ENCODE assay signal across 8 cellular contexts in the genomic region with DNA sequence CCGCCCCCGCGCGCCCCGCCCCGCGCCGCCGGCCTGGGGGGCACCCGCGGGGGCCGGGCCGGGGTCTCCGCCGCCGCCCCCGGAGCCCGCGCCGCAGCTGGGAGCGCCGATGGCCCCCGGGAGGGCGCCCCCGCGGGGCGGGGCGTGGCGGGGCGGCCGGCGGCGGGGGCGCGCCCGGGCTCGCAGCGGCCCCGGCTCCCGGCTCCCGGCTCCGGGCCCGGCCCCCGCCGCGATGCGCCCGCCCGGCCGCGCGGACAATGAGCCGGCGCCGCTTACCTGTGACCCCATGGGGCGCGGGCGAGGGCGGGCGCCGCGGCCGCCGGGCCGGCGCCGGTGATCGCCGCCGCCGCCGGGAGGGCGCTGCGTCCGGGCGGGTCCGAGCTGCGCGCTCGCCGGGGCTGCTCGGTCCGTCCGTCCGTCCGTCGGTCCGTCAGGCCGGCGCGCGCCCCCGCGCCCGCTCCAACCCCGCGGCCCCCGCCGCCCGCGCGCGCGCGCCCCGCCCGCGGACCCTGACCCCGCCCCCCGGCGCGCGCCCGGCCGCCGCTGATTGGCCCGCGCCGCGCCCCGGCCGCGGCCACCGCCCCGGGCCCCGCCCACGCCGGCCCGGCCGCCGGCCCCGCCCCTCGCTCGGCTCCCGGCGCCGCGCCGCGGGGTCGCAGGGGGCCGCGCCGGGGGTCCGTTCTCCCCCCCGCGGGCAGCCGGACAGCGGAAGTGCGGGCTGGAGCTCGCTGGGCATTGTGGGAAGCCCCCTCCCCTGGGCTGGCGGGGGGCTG. TPM values are rescaled to one million over a fixed set of nuclear protein-coding genes. Genes with fewer than 3 reads are reported as not detected.
DNase-seq lines count a peak whose midpoint lies in the region; ATAC-seq, FAIRE-seq and TF ChIP-seq lines count a peak whose summit lies in the region.

Gene ZBTB46 (minus strand): TSS at position 444 of the 773 bp plus-strand sequence. CDS start 40,507 bp downstream, outside the sequence.

- TF ChIP-seq CTCF in D721Med (IDR thresholded peaks at IDR 0.05; ENCODE audit: insufficient read depth, missing control alignments) (no peak), bronchial epithelial cell (IDR thresholded peaks at IDR 0.05; ENCODE audit: insufficient read depth, low read length, severe bottlenecking) (no peak), kidney epithelial cell (IDR thresholded peaks at IDR 0.05; ENCODE audit: insufficient read depth, low read length, poor library complexity, severe bottlenecking) (no peak)

- H3K36me3 Mint-ChIP-seq in stimulated activated memory B cell treated with anti-CD40 and anti-IgM and Interleukin-4, amounts not matched to agents 10 μg/mL and 1 μg/mL and 100 μg/mL, for 72 hours: no peaks in the 10 kb centered on the region

- peak within 1 kb of the TSS; percentile 83 for H3K4me3 Mint-ChIP-seq in stimulated activated memory B cell treated with anti-CD40 and anti-IgM and Interleukin-4, amounts not matched to agents 10 μg/mL and 1 μg/mL and 100 μg/mL, for 72 hours

- peaks cover 72% of the 10 kb centered on the region for H3K27me3 Mint-ChIP-seq in stimulated activated memory B cell treated with anti-CD40 and anti-IgM and Interleukin-4, amounts not matched to agents 10 μg/mL and 1 μg/mL and 100 μg/mL, for 72 hours

- H3K4me3 ChIP-seq in bronchial epithelial cell (ENCODE audit: low read depth, low read length) (peak within 1 kb of the TSS; percentile 25), kidney epithelial cell (ENCODE audit: low read depth, low read length) (peak within 1 kb of the TSS; percentile 39)

- H3K9me3 Mint-ChIP-seq in stimulated activated memory B cell treated with anti-CD40 and anti-IgM and Interleukin-4, amounts not matched to agents 10 μg/mL and 1 μg/mL and 100 μg/mL, for 72 hours: no peaks in the 10 kb centered on the region

- H3K4me1 Mint-ChIP-seq in stimulated activated memory B cell treated with anti-CD40 and anti-IgM and Interleukin-4, amounts not matched to agents 10 μg/mL and 1 μg/mL and 100 μg/mL, for 72 hours: peaks cover 13% of the 10 kb centered on the region

- ATAC-seq in GM21423 (IDR thresholded peaks at IDR 0.05; ENCODE audit: unreplicated experiment): peak; percentile 37
- ATAC-seq in stimulated activated memory B cell treated with anti-CD40 and anti-IgM and Interleukin-4, amounts not matched to agents 10 μg/mL and 1 μg/mL and 100 μg/mL, for 72 hours: peak; percentile 72

- no peaks in the 10 kb centered on the region for H3K36me3 ChIP-seq in bronchial epithelial cell (ENCODE audit: control insufficient read depth, insufficient read depth, low read length)
- H3K36me3 ChIP-seq in kidney epithelial cell (ENCODE audit: control insufficient read depth, insufficient read depth, low read length): no peaks in the 10 kb centered on the region

- peak within 1 kb of the TSS; percentile 17 for H3K27ac Mint-ChIP-seq in stimulated activated memory B cell treated with anti-CD40 and anti-IgM and Interleukin-4, amounts not matched to agents 10 μg/mL and 1 μg/mL and 100 μg/mL, for 72 hours

- peak; percentile 92 for DNase-seq in D721Med (ENCODE audit: insufficient read length, low spot score)
- DNase-seq in NCI-H345 (lab: John Stamatoyannopoulos, UW): peak; percentile 75
- DNase-seq in bronchial epithelial cell (ENCODE audit: low read depth): no peak
- DNase-seq in kidney epithelial cell (ENCODE audit: low read depth): no peak
- no peak for DNase-seq in NCI-H2081 treated with DMSO at 0.1 percent for 48 hours (lab: John Stamatoyannopoulos, UW)
- DNase-seq in NCI-H524 treated with DMSO at 0.1 percent for 48 hours (lab: John Stamatoyannopoulos, UW): no peak

- H3K27me3 ChIP-seq in bronchial epithelial cell (ENCODE audit: control insufficient read depth, insufficient read depth, low read length): peaks cover 12% of the 10 kb centered on the region
- H3K27me3 ChIP-seq in kidney epithelial cell (ENCODE audit: control insufficient read depth, insufficient read depth, low read length): peaks cover 50% of the 10 kb centered on the region

- FAIRE-seq in D721Med (lab: Jason Lieb, UNC) (no peak), bronchial epithelial cell (lab: Jason Lieb, UNC) (no peak)

RNA-seq across cellular contexts. Expression of gene ZBTB46, which starts in this region (rescaled TPM):
- total RNA-seq in bronchial epithelial cell (0.53 and 2.0 TPM in 2 replicates), kidney epithelial cell (7.2 and 7.8 TPM in 2 replicates)

Comparison
In these comparisons a context has a peak if more than half of its experiments do, and no peak if none do; other contexts are left out.
1. DNase-seq: peak in D721Med (single experiment) and NCI-H345 (single experiment); none in bronchial epithelial cell (single experiment), kidney epithelial cell (single experiment), NCI-H2081 treated with DMSO at 0.1 percent for 48 hours (single experiment) and NCI-H524 treated with DMSO at 0.1 percent for 48 hours (single experiment).